ENCODE assay signal across 16 cellular contexts in genomic region chr6:37862415-37862814, GRCh38. TPM values are rescaled to one million over a fixed set of nuclear protein-coding genes. Genes with fewer than 3 reads are reported as not detected.
DNase-seq lines count a peak whose midpoint lies in the region; ATAC-seq, FAIRE-seq and TF ChIP-seq lines count a peak whose summit lies in the region.
"Had no signal": no experiment of that assay in that cellular context is flagged by ENCODE, and none has a peak within 500 bp of the region (broad histone marks: within the 10 kb centered on the region; RNA-seq: fewer than 3 reads in every experiment).

No MANE protein-coding gene starts in this region.

- no peak overlapping the region for H3K9ac ChIP-seq in astrocyte (ENCODE audit: low read length)
- no peak overlapping the region for H3K9ac ChIP-seq in keratinocyte (ENCODE audit: control insufficient read depth, extremely low read depth, insufficient read depth, low read length)

- H3K36me3 ChIP-seq in astrocyte (ENCODE audit: insufficient read depth, low read length) (no peaks in the 10 kb centered on the region), keratinocyte (ENCODE audit: control insufficient read depth in 2 of 2, extremely low read depth in 1 of 2, insufficient read depth in 2 of 2, low read length in 2 of 2) (no peaks in the 10 kb centered on the region), psoas muscle (ENCODE audit: insufficient read depth in 1 of 2, low read depth in 1 of 2) (no peaks in the 10 kb centered on the region)

- H3K9me3 ChIP-seq in astrocyte (ENCODE audit: insufficient read depth, low read depth, low read length) (no peaks in the 10 kb centered on the region), keratinocyte (ENCODE audit: control insufficient read depth, low read depth, low read length) (no peaks in the 10 kb centered on the region), psoas muscle (no peaks in the 10 kb centered on the region)

- no peak for ATAC-seq in psoas muscle

- peaks cover 76% of the 10 kb centered on the region for H3K4me1 Mint-ChIP-seq in HFFc6 (ENCODE audit: low read depth)
- H3K4me1 Mint-ChIP-seq in astrocyte (ENCODE audit: low read depth, unreplicated experiment), result peaks cover 40% of the 10 kb centered on the region
- peaks cover 76% of the 10 kb centered on the region for H3K4me1 Mint-ChIP-seq in activated CD4-positive, alpha-beta memory T cell treated with anti-CD3 and anti-CD28 coated beads for 36 hours (ENCODE audit: low read depth)

- no peak overlapping the region for H2AFZ ChIP-seq in astrocyte (ENCODE audit: low read depth, low read length)
- H2AFZ ChIP-seq in keratinocyte (ENCODE audit: control insufficient read depth, low read length), result no peak overlapping the region

- H3K9me3 Mint-ChIP-seq in HFFc6 (no peaks in the 10 kb centered on the region), astrocyte (ENCODE audit: unreplicated experiment) (no peaks in the 10 kb centered on the region)
- no peaks in the 10 kb centered on the region for H3K9me3 Mint-ChIP-seq in activated CD4-positive, alpha-beta memory T cell treated with anti-CD3 and anti-CD28 coated beads for 36 hours

- CTCF ChIA-PET in activated CD4-positive, alpha-beta memory T cell treated with anti-CD3 and anti-CD28 coated beads for 36 hours (lab: Charles Lee), result no interaction called here

- H3K27me3 Mint-ChIP-seq in HFFc6 (ENCODE audit: insufficient read depth) (no peaks in the 10 kb centered on the region), astrocyte (ENCODE audit: low read depth, unreplicated experiment) (no peaks in the 10 kb centered on the region)
- no peaks in the 10 kb centered on the region for H3K27me3 Mint-ChIP-seq in activated CD4-positive, alpha-beta memory T cell treated with anti-CD3 and anti-CD28 coated beads for 36 hours

- no peak for DNase-seq in HFFc6
- DNase-seq in astrocyte (ENCODE audit: low read depth), result no peak
- DNase-seq in keratinocyte (ENCODE audit: low read depth, low spot score), result no peak
- no peak for DNase-seq in midbrain (lab: John Stamatoyannopoulos, UW)
- no peak for DNase-seq in HK-2 (ENCODE audit: unreplicated experiment)
- no peak for DNase-seq in activated CD4-positive, alpha-beta memory T cell treated with anti-CD3 and anti-CD28 coated beads for 36 hours
- DNase-seq in psoas muscle, result no peak
- DNase-seq: AML-193, DMS79, NCI-H1105, NCI-H1694, NCI-H510A, NCI-H774 had no signal

- H3K79me2 ChIP-seq in astrocyte (ENCODE audit: insufficient read depth, low read length) (peaks cover 99% of the 10 kb centered on the region), keratinocyte (ENCODE audit: control insufficient read depth, insufficient read depth, low read length) (peaks cover 87% of the 10 kb centered on the region)

- H3K4me3 Mint-ChIP-seq in HFFc6 (no peak overlapping the region; the same call in 1 of the 2 replicates), astrocyte (ENCODE audit: unreplicated experiment) (no peak overlapping the region)
- no peak overlapping the region for H3K4me3 Mint-ChIP-seq in activated CD4-positive, alpha-beta memory T cell treated with anti-CD3 and anti-CD28 coated beads for 36 hours

- H4K20me1 ChIP-seq in astrocyte (ENCODE audit: insufficient read depth, low read length) (peaks cover 97% of the 10 kb centered on the region), keratinocyte (ENCODE audit: control insufficient read depth, extremely low read depth, insufficient read depth, low read length) (peaks cover 29% of the 10 kb centered on the region)

- H3K9me1 ChIP-seq in keratinocyte (ENCODE audit: control insufficient read depth, extremely low read depth, insufficient read depth, low read length), result peaks cover 10% of the 10 kb centered on the region

- H3K27me3 ChIP-seq in astrocyte (ENCODE audit: insufficient read depth, low read length) (no peaks in the 10 kb centered on the region), keratinocyte (ENCODE audit: control insufficient read depth, extremely low read depth, insufficient read depth, low read length) (no peaks in the 10 kb centered on the region), psoas muscle (ENCODE audit: insufficient read depth in 3 of 3, low read length in 2 of 3) (no peaks in the 10 kb centered on the region)

- POLR2A ChIA-PET in activated CD4-positive, alpha-beta memory T cell treated with anti-CD3 and anti-CD28 coated beads for 36 hours (lab: Charles Lee), result no interaction called here

- H3K4me3 ChIP-seq in astrocyte (ENCODE audit: insufficient read depth, low read depth, low read length) (no peak overlapping the region), keratinocyte (ENCODE audit: control insufficient read depth in 2 of 3, extremely low read depth in 1 of 3, insufficient read depth in 2 of 3, low read depth in 1 of 3, low read length in 3 of 3) (no peak overlapping the region), psoas muscle (no peak overlapping the region)

- H3K4me1 ChIP-seq in astrocyte (ENCODE audit: insufficient read depth, low read length) (peaks cover 20% of the 10 kb centered on the region), keratinocyte (ENCODE audit: control insufficient read depth, extremely low read depth, insufficient read depth, low read length) (peaks cover 29% of the 10 kb centered on the region), psoas muscle (peaks cover 62% of the 10 kb centered on the region)

- H3K4me2 ChIP-seq in astrocyte (ENCODE audit: low read length) (peak overlapping the region; percentile 20), keratinocyte (ENCODE audit: control insufficient read depth, extremely low read depth, insufficient read depth, low read depth, low read length) (no peak overlapping the region)

- H3K36me3 Mint-ChIP-seq in HFFc6 (ENCODE audit: low read depth), result no peaks in the 10 kb centered on the region
- peaks cover 9% of the 10 kb centered on the region for H3K36me3 Mint-ChIP-seq in astrocyte (ENCODE audit: low read depth, unreplicated experiment)
- H3K36me3 Mint-ChIP-seq in activated CD4-positive, alpha-beta memory T cell treated with anti-CD3 and anti-CD28 coated beads for 36 hours, result no peaks in the 10 kb centered on the region

- 88 to 92% (median 92%) methylated on average over 4 of the region's 4 CpGs for WGBS in psoas muscle, 3 donors

- dilution Hi-C loops in keratinocyte (cut with MboI; ENCODE audit: extremely low pct_ligation_motif_present, low sequenced_read_pairs), result no loop called here

- no peak for FAIRE-seq in astrocyte (lab: Jason Lieb, UNC)
- no peak for FAIRE-seq in keratinocyte (lab: Jason Lieb, UNC)
- FAIRE-seq: D721Med had no signal

- no peak for TF ChIP-seq CTCF in HFFc6 (IDR thresholded peaks at IDR 0.05)
- TF ChIP-seq CTCF in astrocyte (IDR thresholded peaks at IDR 0.05; ENCODE audit: insufficient read depth, low read depth, low read length), result no peak
- TF ChIP-seq CTCF in keratinocyte (optimal IDR thresholded peaks at IDR 0.05 in 1 of 3, IDR thresholded peaks at IDR 0.05 in 1 of 3, conservative IDR thresholded peaks at IDR 0.05 in 1 of 3; ENCODE audit: extremely low read depth in 1 of 3, insufficient read depth in 2 of 3, low read length in 3 of 3), result no peak
- no peak for TF ChIP-seq CTCF in psoas muscle (IDR thresholded peaks at IDR 0.05)

- intact Hi-C loops in activated CD4-positive, alpha-beta memory T cell treated with anti-CD3 and anti-CD28 coated beads for 36 hours (cut with micrococcal nuclease), result loop anchor here (10.0 kb wide), 1 partner anchor 158 kb away; no protein-coding TSS in a partner anchor
- intact Hi-C loops in psoas muscle (cut with DNase I), result loop anchor here in 1 of 2 donors (5.0 kb wide), 1 partner anchor 40 kb away; no protein-coding TSS in a partner anchor

- H3K27ac Mint-ChIP-seq in HFFc6 (peak overlapping the region; percentile 18; the same call in 1 of the 2 replicates), astrocyte (ENCODE audit: unreplicated experiment) (peak overlapping the region; percentile 0)
- H3K27ac Mint-ChIP-seq in activated CD4-positive, alpha-beta memory T cell treated with anti-CD3 and anti-CD28 coated beads for 36 hours, result no peak overlapping the region

- H3K27ac ChIP-seq in astrocyte (ENCODE audit: low read depth, low read length) (no peak overlapping the region), keratinocyte (ENCODE audit: control insufficient read depth, insufficient read depth, low read length) (peak overlapping the region; percentile 11), psoas muscle (no peak overlapping the region)
- H3K27ac ChIP-seq: C4-2B, RWPE1 had no signal

RNA-seq across cellular contexts. Expression of gene ZFAND3, which starts 42.9 kb away (rescaled TPM):
- total RNA-seq in HFFc6 (2021; fragmentation: NEBNext Ultra II Directional; extraction: Animal tissue kit (Norgen Biotek cat#: 25700)), result 10 to 100 TPM; 75.2 to 93.2 (median 87.0) TPM
- total RNA-seq in astrocyte (131 and 135 TPM in 2 replicates), psoas muscle (100 to 1,000 TPM; 141 to 166 (median 157) TPM)
- polyA plus RNA-seq in keratinocyte (9.7 to 19.6 TPM (median 17.3 TPM) in 3 replicates), psoas muscle (10 to 100 TPM; 48.5 to 74.1 (median 58.8) TPM)
- 41.7 TPM for polyA plus RNA-seq in keratinocyte (2011; ENCODE audit: low read depth)
- 15.8 and 22.1 TPM in 2 replicates for polyA plus RNA-seq in keratinocyte (2011; cell fraction: cytosol; rRNA removed)
- polyA plus RNA-seq in keratinocyte (2011; cell fraction: nucleus; rRNA removed), result 19.9 and 27.9 TPM in 2 replicates
- polyA plus RNA-seq in keratinocyte (2012; ENCODE audit: low replicate concordance), result 83.8 and 89.5 TPM in 2 replicates
- polyA minus RNA-seq in keratinocyte, result 11.3 to 49.2 TPM (median 12.5 TPM) in 3 replicates
- 30.1 TPM for polyA minus RNA-seq in keratinocyte (2011; cell fraction: cytosol; rRNA and poly(A)+ RNA removed)
- 22.6 and 28.1 TPM in 2 replicates for polyA minus RNA-seq in keratinocyte (2011; cell fraction: nucleus; rRNA and poly(A)+ RNA removed)
- 10 to 100 TPM; 35.1 to 36.4 TPM for total RNA-seq in activated CD4-positive, alpha-beta memory T cell treated with anti-CD3 and anti-CD28 coated beads for 36 hours
